21 cellular contexts compared by ENCODE assay signal in genomic region chr22:46504586-46504985, GRCh38. TPM values are rescaled to one million over a fixed set of nuclear protein-coding genes. Genes with fewer than 3 reads are reported as not detected.
A peak's percentile ranks its signal among the peaks of the same experiment; 100 is the strongest.
DNase-seq lines count a peak whose midpoint lies in the region; ATAC-seq, FAIRE-seq and TF ChIP-seq lines count a peak whose summit lies in the region.
"Had no signal": no experiment of that assay in that cellular context is flagged by ENCODE, and none has a peak within 500 bp of the region (broad histone marks: within the 10 kb centered on the region; RNA-seq: fewer than 3 reads in every experiment).

No MANE protein-coding gene starts in this region.

- TF ChIP-seq POLR2A in GM12891 (IDR thresholded peaks at IDR 0.05; ENCODE audit: low read depth, low read length): no peak
- TF ChIP-seq POLR2A in lower leg skin (IDR thresholded peaks at IDR 0.05): no peak

- TF ChIP-seq CTCF in lower leg skin (IDR thresholded peaks at IDR 0.05) (no peak), tibial artery (IDR thresholded peaks at IDR 0.05) (no peak)

- no peak for FAIRE-seq in GM12891 (lab: Jason Lieb, UNC)
- FAIRE-seq: A204.1, GM12892, GM18507, HepG2 had no signal

- no peaks in the 10 kb centered on the region for H3K36me3 ChIP-seq in tibial artery
- H3K36me3 ChIP-seq: SJCRH30 had no signal

- WGBS in lower leg skin, 2 donors: 77 to 79% methylated on average over 5 of the region's 5 CpGs

- peaks cover 7% of the 10 kb centered on the region for H3K27me3 Mint-ChIP-seq in activated T-helper 17 cell treated with anti-CD3 and anti-CD28 coated beads, Interleukin-2, amount 50 U/mL, for 72 hours
- peaks cover 89% of the 10 kb centered on the region for H3K27me3 Mint-ChIP-seq in stimulated activated memory B cell treated with anti-CD40 and anti-IgM and Interleukin-4, amounts not matched to agents 10 μg/mL and 1 μg/mL and 100 μg/mL, for 72 hours

- no peak overlapping the region for H3K27ac Mint-ChIP-seq in activated T-helper 17 cell treated with anti-CD3 and anti-CD28 coated beads, Interleukin-2, amount 50 U/mL, for 72 hours
- no peak overlapping the region for H3K27ac Mint-ChIP-seq in stimulated activated memory B cell treated with anti-CD40 and anti-IgM and Interleukin-4, amounts not matched to agents 10 μg/mL and 1 μg/mL and 100 μg/mL, for 72 hours
- H3K27ac Mint-ChIP-seq: CD8-positive, alpha-beta T cell had no signal

- peak; percentile 14 for ATAC-seq in activated T-helper 17 cell treated with anti-CD3 and anti-CD28 coated beads, Interleukin-2, amount 50 U/mL, for 72 hours (replicated peaks)
- peak; percentile 59 for ATAC-seq in stimulated activated memory B cell treated with anti-CD40 and anti-IgM and Interleukin-4, amounts not matched to agents 10 μg/mL and 1 μg/mL and 100 μg/mL, for 72 hours
- no peak for ATAC-seq in stimulated activated naive CD8-positive, alpha-beta T cell treated with anti-CD3 and anti-CD28 coated beads, Interleukin-15, Interleukin-2, amounts not matched to agents 100 U/mL and 50 U/mL, for 24 hours
- ATAC-seq: CD8-positive, alpha-beta T cell; HepG2 had no signal

- no peaks in the 10 kb centered on the region for H3K4me1 Mint-ChIP-seq in activated T-helper 17 cell treated with anti-CD3 and anti-CD28 coated beads, Interleukin-2, amount 50 U/mL, for 72 hours
- H3K4me1 Mint-ChIP-seq in stimulated activated memory B cell treated with anti-CD40 and anti-IgM and Interleukin-4, amounts not matched to agents 10 μg/mL and 1 μg/mL and 100 μg/mL, for 72 hours: peaks cover 40% of the 10 kb centered on the region

- H3K27me3 ChIP-seq in tibial artery: peaks cover 0 to 45% of the 10 kb centered on the region in 2 donors

- no peaks in the 10 kb centered on the region for H3K9me3 Mint-ChIP-seq in activated T-helper 17 cell treated with anti-CD3 and anti-CD28 coated beads, Interleukin-2, amount 50 U/mL, for 72 hours
- no peaks in the 10 kb centered on the region for H3K9me3 Mint-ChIP-seq in stimulated activated memory B cell treated with anti-CD40 and anti-IgM and Interleukin-4, amounts not matched to agents 10 μg/mL and 1 μg/mL and 100 μg/mL, for 72 hours
- H3K9me3 Mint-ChIP-seq: CD8-positive, alpha-beta T cell had no signal

- H3K4me1 ChIP-seq in tibial artery: no peaks in the 10 kb centered on the region
- H3K4me1 ChIP-seq: SJCRH30 had no signal

- no peak overlapping the region for H3K4me3 ChIP-seq in lower leg skin (ENCODE audit: low read depth, poor library complexity, severe bottlenecking)
- H3K4me3 ChIP-seq in tibial artery: no peak overlapping the region
- H3K4me3 ChIP-seq: PC-9, SJCRH30 had no signal

- no peaks in the 10 kb centered on the region for H3K9me3 ChIP-seq in tibial artery
- H3K9me3 ChIP-seq: SJCRH30 had no signal

- DNase-seq in GM12891 (ENCODE audit: insufficient read length, low spot score): no peak
- DNase-seq in glomerular visceral epithelial cell (ENCODE audit: extremely low spot score): peak; percentile 56
- no peak for DNase-seq in stimulated activated naive CD8-positive, alpha-beta T cell treated with anti-CD3 and anti-CD28 coated beads, Interleukin-15, Interleukin-2, amounts not matched to agents 100 U/mL and 50 U/mL, for 24 hours
- DNase-seq in lower leg skin (ENCODE audit: low spot score in 2 of 2): no peak
- no peak for DNase-seq in tibial artery
- DNase-seq: CD8-positive, alpha-beta T cell; DMS53; EL; KBM-7; NCI-H1105 treated with DMSO at 0.1 percent for 48 hours; NCI-H1694 treated with DMSO at 0.1 percent for 48 hours; NCI-H2107; NCI-H510A treated with DMSO at 0.1 percent for 48 hours; PC-9; SJCRH30 had no signal

- H3K36me3 Mint-ChIP-seq in activated T-helper 17 cell treated with anti-CD3 and anti-CD28 coated beads, Interleukin-2, amount 50 U/mL, for 72 hours (ENCODE audit: low read depth): no peaks in the 10 kb centered on the region
- H3K36me3 Mint-ChIP-seq in stimulated activated memory B cell treated with anti-CD40 and anti-IgM and Interleukin-4, amounts not matched to agents 10 μg/mL and 1 μg/mL and 100 μg/mL, for 72 hours: no peaks in the 10 kb centered on the region
- H3K36me3 Mint-ChIP-seq: CD8-positive, alpha-beta T cell had no signal

- intact Hi-C loops in lower leg skin (cut with DNase I; ENCODE audit: low total_unique reads): no loop called here
- intact Hi-C loops in tibial artery (cut with DNase I; ENCODE audit: low total_unique reads): no loop called here

- H3K4me3 Mint-ChIP-seq in activated T-helper 17 cell treated with anti-CD3 and anti-CD28 coated beads, Interleukin-2, amount 50 U/mL, for 72 hours: no peak overlapping the region
- peak overlapping the region; percentile 28 for H3K4me3 Mint-ChIP-seq in stimulated activated memory B cell treated with anti-CD40 and anti-IgM and Interleukin-4, amounts not matched to agents 10 μg/mL and 1 μg/mL and 100 μg/mL, for 72 hours
- H3K4me3 Mint-ChIP-seq: CD8-positive, alpha-beta T cell had no signal

- H3K27ac ChIP-seq in tibial artery: no peak overlapping the region
- H3K27ac ChIP-seq: PC-9, SJCRH30 had no signal

TF ChIP-seq in GM12891, 5 proteins besides CTCF, POLR2A, EP300 and RAD21:
- TF ChIP-seq POU2F2 (IDR thresholded peaks at IDR 0.05; ENCODE audit: low read depth, low read length): 0 out of 2 replicates have a peak, but pooled peaks have one; percentile 46
- no peak for TF ChIP-seq PAX5 (IDR thresholded peaks at IDR 0.05; ENCODE audit: insufficient read depth, low read length, severe bottlenecking)

RNA-seq across cellular contexts. Expression of gene CELSR1, which starts 32.8 kb away (rescaled TPM):
- 0.90 TPM for polyA plus RNA-seq in GM12891 (2012; ENCODE audit: low read depth, missing spikeins)
- under 1 TPM; 0.32 to 0.48 TPM for total RNA-seq in activated T-helper 17 cell treated with anti-CD3 and anti-CD28 coated beads, Interleukin-2, amount 50 U/mL, for 72 hours
- 10 to 100 TPM; 31.7 to 72.7 (median 54.1) TPM for total RNA-seq in lower leg skin
- total RNA-seq: SJCRH30 had no signal

Comparison
In these comparisons a context has a peak if more than half of its experiments do, and no peak if none do; other contexts are left out.
1. RNA of gene CELSR1, which starts 32.8 kb away (total RNA-seq): 31.7 to 72.7 TPM in lower leg skin; 0.32 to 0.48 TPM in activated T-helper 17 cell treated with anti-CD3 and anti-CD28 coated beads, Interleukin-2, amount 50 U/mL, for 72 hours; every median in the first group is over 10 times any median in the second.